ENCODE assay signal across 17 cellular contexts in the genomic region with DNA sequence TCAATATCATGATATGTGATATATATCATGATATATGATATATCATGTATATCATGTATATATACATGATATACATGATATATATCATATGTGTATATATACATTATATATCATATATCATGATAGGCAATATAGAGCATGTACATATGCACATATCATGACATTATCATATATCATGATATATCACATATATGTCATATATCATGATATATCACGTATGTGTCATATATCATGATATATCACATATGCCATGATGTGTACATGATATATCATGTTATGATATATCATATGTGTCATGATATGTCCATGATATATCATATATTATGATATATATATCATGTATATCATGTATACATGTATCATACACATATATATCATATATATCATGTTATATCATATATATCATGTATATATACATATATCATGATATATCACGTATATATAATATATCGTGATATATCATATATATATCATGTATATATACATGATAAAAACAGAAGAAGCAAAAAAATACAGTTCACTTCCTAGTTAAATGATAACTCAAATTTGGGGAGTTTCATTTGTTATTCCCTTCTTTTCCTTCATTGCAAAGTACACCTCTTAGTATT.
A peak's percentile ranks its signal among the peaks of the same experiment; 100 is the strongest.
DNase-seq lines count a peak whose midpoint lies in the region; ATAC-seq, FAIRE-seq and TF ChIP-seq lines count a peak whose summit lies in the region.
"Had no signal": no experiment of that assay in that cellular context is flagged by ENCODE, and none has a peak within 500 bp of the region (broad histone marks: within the 10 kb centered on the region; RNA-seq: fewer than 3 reads in every experiment).

No MANE protein-coding gene starts in this region.

- intact Hi-C loops in sigmoid colon (cut with DNase I), result no loop called here

- no peak for TF ChIP-seq CTCF in HFFc6 (IDR thresholded peaks at IDR 0.05)
- no peak for TF ChIP-seq CTCF in sigmoid colon (IDR thresholded peaks at IDR 0.05)

- CTCF ChIA-PET in HEK293T (lab: Yijun Ruan, JAX), result no interaction called here

- peaks cover 4% of the 10 kb centered on the region; the same call in 1 of the 2 replicates for H3K9me3 Mint-ChIP-seq in HFFc6

- H3K9me3 ChIP-seq in sigmoid colon, result no peaks in the 10 kb centered on the region
- H3K9me3 ChIP-seq: BLaER1 treated with 17β-estradiol and CSF1 and Interleukin-3, amounts not matched to agents 10 nM and 100 nM had no signal

- H3K4me1 ChIP-seq in sigmoid colon, result no peaks in the 10 kb centered on the region

- no peak overlapping the region for H3K4me3 Mint-ChIP-seq in HFFc6
- H3K4me3 Mint-ChIP-seq: CD4-positive, CD25-positive, alpha-beta regulatory T cell; GM23338; H9 had no signal

- H3K36me3 ChIP-seq in sigmoid colon, result no peaks in the 10 kb centered on the region
- H3K36me3 ChIP-seq: BLaER1 treated with 17β-estradiol and CSF1 and Interleukin-3, amounts not matched to agents 10 nM and 100 nM had no signal

- TF ChIP-seq EP300 in sigmoid colon (IDR thresholded peaks at IDR 0.05), result no peak

- H3K27ac Mint-ChIP-seq in HFFc6, result no peak overlapping the region
- H3K27ac Mint-ChIP-seq: CD4-positive, CD25-positive, alpha-beta regulatory T cell; GM23338; H9 had no signal

- H3K36me3 Mint-ChIP-seq in HFFc6 (ENCODE audit: low read depth), result no peaks in the 10 kb centered on the region
- H3K36me3 Mint-ChIP-seq: CD4-positive, CD25-positive, alpha-beta regulatory T cell had no signal

- WGBS in sigmoid colon, 2 donors, result 91 to 96% methylated on average over 3 of the region's 3 CpGs

- no peak for TF ChIP-seq POLR2A in sigmoid colon (IDR thresholded peaks at IDR 0.05)

- no peak overlapping the region for H3K27ac ChIP-seq in sigmoid colon
- H3K27ac ChIP-seq: BLaER1 treated with 17β-estradiol and CSF1 and Interleukin-3, amounts not matched to agents 10 nM and 100 nM had no signal

- no peak for DNase-seq in HEK293T (ENCODE audit: extremely low spot score)
- DNase-seq in cerebellar nuclear complex (lab: John Stamatoyannopoulos, UW), result no peak
- no peak for DNase-seq in HFFc6
- DNase-seq in sigmoid colon, result no peak
- DNase-seq: ACHN; CD4-positive, CD25-positive, alpha-beta regulatory T cell; DMS79; H9; IMR-90; KG1 had no signal

- no peak overlapping the region for H3K4me3 ChIP-seq in sigmoid colon
- H3K4me3 ChIP-seq: BLaER1 treated with 17β-estradiol and CSF1 and Interleukin-3, amounts not matched to agents 10 nM and 100 nM; GM23338 had no signal

- no peaks in the 10 kb centered on the region for H3K27me3 ChIP-seq in sigmoid colon
- H3K27me3 ChIP-seq: BLaER1 treated with 17β-estradiol and CSF1 and Interleukin-3, amounts not matched to agents 10 nM and 100 nM had no signal

- POLR2A ChIA-PET in HEK293T (lab: Yijun Ruan, JAX), result no interaction called here

- H3K27me3 Mint-ChIP-seq in HFFc6 (ENCODE audit: insufficient read depth), result no peaks in the 10 kb centered on the region; the same call in 1 of the 2 replicates
- H3K27me3 Mint-ChIP-seq: CD4-positive, CD25-positive, alpha-beta regulatory T cell had no signal

- ATAC-seq in GM21723 (IDR thresholded peaks at IDR 0.05; ENCODE audit: unreplicated experiment), result no peak
- ATAC-seq: GM23338 had no signal

- FAIRE-seq in G401.6 (lab: Jason Lieb, UNC) (peak; percentile 89), TTC549 (lab: Jason Lieb, UNC) (peak; percentile 52), islet of Langerhans (lab: Jason Lieb, UNC) (peak; percentile 5)
- FAIRE-seq: GM12892 had no signal

- H3K4me1 Mint-ChIP-seq in HFFc6 (ENCODE audit: low read depth), result no peaks in the 10 kb centered on the region
- H3K4me1 Mint-ChIP-seq: CD4-positive, CD25-positive, alpha-beta regulatory T cell; GM23338; H9 had no signal

TF ChIP-seq in HEK293T, 16 proteins besides CTCF, POLR2A, EP300 and RAD21:
- TF ChIP-seq, protein P1, sequence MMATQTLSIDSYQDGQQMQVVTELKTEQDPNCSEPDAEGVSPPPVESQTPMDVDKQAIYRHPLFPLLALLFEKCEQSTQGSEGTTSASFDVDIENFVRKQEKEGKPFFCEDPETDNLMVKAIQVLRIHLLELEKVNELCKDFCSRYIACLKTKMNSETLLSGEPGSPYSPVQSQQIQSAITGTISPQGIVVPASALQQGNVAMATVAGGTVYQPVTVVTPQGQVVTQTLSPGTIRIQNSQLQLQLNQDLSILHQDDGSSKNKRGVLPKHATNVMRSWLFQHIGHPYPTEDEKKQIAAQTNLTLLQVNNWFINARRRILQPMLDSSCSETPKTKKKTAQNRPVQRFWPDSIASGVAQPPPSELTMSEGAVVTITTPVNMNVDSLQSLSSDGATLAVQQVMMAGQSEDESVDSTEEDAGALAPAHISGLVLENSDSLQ (IDR thresholded peaks at IDR 0.05), result peak; percentile 28; the same call in 1 of the 2 replicates
- TF ChIP-seq NFRKB (IDR thresholded peaks at IDR 0.05), result no peak
- no peak for TF ChIP-seq SP1 (IDR thresholded peaks at IDR 0.05)
